9 cellular contexts compared by ENCODE assay signal in the genomic region with DNA sequence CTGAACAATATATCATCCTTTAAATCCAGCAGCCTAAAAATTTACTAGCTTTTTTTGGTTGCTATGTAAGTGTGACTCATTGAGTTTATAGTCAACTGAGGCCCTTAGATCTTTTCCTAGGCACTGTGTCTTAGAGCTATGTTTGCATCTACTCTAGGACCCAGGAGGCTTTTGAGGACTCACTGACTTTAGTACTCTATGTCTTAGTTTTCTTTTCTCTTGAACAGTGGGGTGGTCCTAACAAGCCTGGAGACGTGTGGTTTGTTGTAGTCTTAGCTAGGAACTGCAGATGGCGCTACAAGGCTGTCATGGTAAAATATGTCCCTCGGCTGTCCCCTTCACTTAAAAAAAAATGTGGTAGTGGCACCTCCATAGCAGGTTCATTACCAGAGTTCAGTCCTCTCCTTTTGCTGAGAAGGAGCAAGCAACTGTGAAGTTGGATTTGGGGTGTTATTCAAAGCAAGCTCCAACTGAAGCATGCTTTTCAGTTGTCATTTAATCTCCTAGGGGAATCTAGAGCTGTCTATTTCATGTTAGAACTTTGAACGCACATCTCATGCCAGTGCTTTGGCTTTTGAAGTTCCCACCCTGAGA. TPM values are rescaled to one million over a fixed set of nuclear protein-coding genes. Genes with fewer than 3 reads are reported as not detected.
DNase-seq lines count a peak whose midpoint lies in the region; ATAC-seq and TF ChIP-seq lines count a peak whose summit lies in the region.
"Had no signal": no experiment of that assay in that cellular context is flagged by ENCODE, and none has a peak within 500 bp of the region (broad histone marks: within the 10 kb centered on the region; RNA-seq: fewer than 3 reads in every experiment).

No MANE protein-coding gene starts in this region.

- H3K27me3 Mint-ChIP-seq in activated naive CD4-positive, alpha-beta T cell treated with anti-CD3 and anti-CD28 coated beads, Interleukin-2, amount 10 ng/mL, durations not matched to agents 7 days and 5 days = peaks cover 48% of the 10 kb centered on the region

- H3K9me3 Mint-ChIP-seq in activated naive CD4-positive, alpha-beta T cell treated with anti-CD3 and anti-CD28 coated beads, Interleukin-2, amount 10 ng/mL, durations not matched to agents 7 days and 5 days = no peaks in the 10 kb centered on the region

- peak; percentile 61 for DNase-seq in LoVo (ENCODE audit: low spot score)
- peak; percentile 35 for DNase-seq in OCI-M2 (lab: John Stamatoyannopoulos, UW; ENCODE audit: unreplicated experiment)
- DNase-seq in activated naive CD4-positive, alpha-beta T cell treated with anti-CD3 and anti-CD28 coated beads, Interleukin-2, amount 10 ng/mL, durations not matched to agents 7 days and 5 days = peak; percentile 75
- no peak for DNase-seq in Right ventricle myocardium superior
- no peak for DNase-seq in retinal pigment epithelial cell (ENCODE audit: low read depth)

- TF ChIP-seq CTCF in GM12872 (IDR thresholded peaks at IDR 0.05; ENCODE audit: insufficient read depth, low read depth, low read length) = peak; percentile 83
- TF ChIP-seq CTCF in retinal pigment epithelial cell (conservative IDR thresholded peaks at IDR 0.05; ENCODE audit: low read depth, low read length) = peak; percentile 88

- peak; percentile 92 for ATAC-seq in Right ventricle myocardium superior (ENCODE audit: poor library complexity)
- ATAC-seq in HG02798 (IDR thresholded peaks at IDR 0.05; ENCODE audit: poor library complexity, unreplicated experiment) = no peak

- H3K4me3 ChIP-seq in ACC112 (ENCODE audit: low read depth, low read length) = peak overlapping the region; percentile 49
- no peak overlapping the region for H3K4me3 ChIP-seq in retinal pigment epithelial cell (ENCODE audit: low read length)

- H3K4me1 ChIP-seq in ACC112 (ENCODE audit: control insufficient read depth, insufficient read depth, low read length, unreplicated experiment) = peaks cover 27% of the 10 kb centered on the region

- H3K27ac Mint-ChIP-seq in activated naive CD4-positive, alpha-beta T cell treated with anti-CD3 and anti-CD28 coated beads, Interleukin-2, amount 10 ng/mL, durations not matched to agents 7 days and 5 days = no peak overlapping the region

- H3K36me3 ChIP-seq in ACC112 (ENCODE audit: insufficient read depth, low read length) = no peaks in the 10 kb centered on the region

- H3K27ac ChIP-seq in ACC112 (ENCODE audit: low read depth, low read length) = peak overlapping the region; percentile 79

- H3K4me1 Mint-ChIP-seq in activated naive CD4-positive, alpha-beta T cell treated with anti-CD3 and anti-CD28 coated beads, Interleukin-2, amount 10 ng/mL, durations not matched to agents 7 days and 5 days = peaks cover 2% of the 10 kb centered on the region

- H3K4me3 Mint-ChIP-seq in activated naive CD4-positive, alpha-beta T cell treated with anti-CD3 and anti-CD28 coated beads, Interleukin-2, amount 10 ng/mL, durations not matched to agents 7 days and 5 days = no peak overlapping the region

- no peaks in the 10 kb centered on the region for H3K79me2 ChIP-seq in ACC112 (ENCODE audit: control insufficient read depth, insufficient read depth, low read length, unreplicated experiment)

- intact Hi-C loops in Right ventricle myocardium superior (cut with DNase I) = loop anchor here (2.0 kb wide), 1 partner anchor 154 kb away; no protein-coding TSS in a partner anchor

- H3K27me3 ChIP-seq in ACC112 (ENCODE audit: insufficient read depth, low read length) = no peaks in the 10 kb centered on the region

- CTCF ChIA-PET in activated naive CD4-positive, alpha-beta T cell treated with anti-CD3 and anti-CD28 coated beads, Interleukin-2, amount 10 ng/mL, durations not matched to agents 7 days and 5 days (lab: Charles Lee) = interaction anchor here (0.7 to 11.6 kb wide), 51 partner anchors 8 to 391 kb away, joined by 3 to 309 read pairs (median 5); a partner anchor contains a TSS

- H3K36me3 Mint-ChIP-seq in activated naive CD4-positive, alpha-beta T cell treated with anti-CD3 and anti-CD28 coated beads, Interleukin-2, amount 10 ng/mL, durations not matched to agents 7 days and 5 days = no peaks in the 10 kb centered on the region

- peak overlapping the region; percentile 59 for H2AFZ ChIP-seq in ACC112 (ENCODE audit: low read length, unreplicated experiment)

RNA-seq across cellular contexts. Expression of a gene that starts 8.6 kb away (rescaled TPM):
- total RNA-seq in Right ventricle myocardium superior = 7.0 TPM

RNA-seq across cellular contexts. Expression of a gene that starts 12.0 kb away (rescaled TPM):
- total RNA-seq in Right ventricle myocardium superior = 0.16 TPM

RNA-seq across cellular contexts. Expression of a gene that starts 21.7 kb away (rescaled TPM):
- not detected for total RNA-seq in Right ventricle myocardium superior
- total RNA-seq: glomerular endothelial cell had no signal

RNA-seq across cellular contexts. Expression of a gene that starts 35.6 kb away (rescaled TPM):
- total RNA-seq in Right ventricle myocardium superior = 0.67 TPM

Comparison
In these comparisons a context has a peak if more than half of its experiments do, and no peak if none do; other contexts are left out.
1. DNase-seq: peak in LoVo (single experiment), OCI-M2 (single experiment) and activated naive CD4-positive, alpha-beta T cell treated with anti-CD3 and anti-CD28 coated beads, Interleukin-2, amount 10 ng/mL, durations not matched to agents 7 days and 5 days (single experiment); none in Right ventricle myocardium superior (single experiment) and retinal pigment epithelial cell (single experiment).